In the genomic region with DNA sequence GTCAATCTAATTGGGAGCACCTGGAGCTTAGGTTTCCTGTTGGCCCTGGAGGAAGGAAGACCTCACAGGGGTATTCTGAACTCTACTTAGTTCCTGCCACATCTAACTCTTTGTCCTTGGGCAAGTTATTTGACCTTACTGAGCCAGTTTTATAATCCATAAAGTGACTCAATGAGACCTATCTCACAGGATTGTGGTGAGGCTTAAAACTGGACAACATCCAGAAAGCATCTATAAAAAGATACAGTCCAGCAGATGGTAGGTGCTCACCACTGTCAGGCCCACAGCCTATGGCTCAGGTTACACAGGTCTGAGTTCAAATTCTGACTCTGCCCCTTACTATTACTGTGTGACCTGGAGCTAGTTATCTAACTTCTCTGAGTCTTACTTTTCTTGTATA, we compare ENCODE assay signal across 19 cellular contexts. TPM values are rescaled to one million over a fixed set of nuclear protein-coding genes. Genes with fewer than 3 reads are reported as not detected.
DNase-seq lines count a peak whose midpoint lies in the region; ATAC-seq and TF ChIP-seq lines count a peak whose summit lies in the region.
"Had no signal": no experiment of that assay in that cellular context is flagged by ENCODE, and none has a peak within 500 bp of the region (broad histone marks: within the 10 kb centered on the region; RNA-seq: fewer than 3 reads in every experiment).

No MANE protein-coding gene starts in this region.

- DNase-seq in EH (ENCODE audit: low read depth) (peak; percentile 68), HFFc6 (peak; percentile 61), astrocyte of the spinal cord (ENCODE audit: low read depth, low spot score) (peak; percentile 9), foreskin fibroblast (peak; percentile 45 to 61), NCI-H187 treated with DMSO at 0.1 percent for 48 hours (lab: John Stamatoyannopoulos, UW) (no peak)
- DNase-seq in activated CD4-positive, alpha-beta T cell treated with anti-CD3 and anti-CD28 coated beads for 48 hours = no peak
- DNase-seq: Kasumi-1, MV-4-11, NCI-H1417 treated with DMSO at 0.1 percent for 48 hours, NCI-H2081, NCI-H2227 treated with DMSO at 0.1 percent for 48 hours, NCI-H524 treated with DMSO at 0.1 percent for 48 hours, OCI-M1, T-cell had no signal

- in situ Hi-C loops in astrocyte of the spinal cord (cut with HindIII; ENCODE audit: low sequenced_read_pairs) = no loop called here

- no peaks in the 10 kb centered on the region for H3K9me3 Mint-ChIP-seq in HFFc6
- H3K9me3 Mint-ChIP-seq: GM23338, T-cell had no signal

- no peak overlapping the region for H3K4me3 Mint-ChIP-seq in HFFc6
- H3K4me3 Mint-ChIP-seq: GM23338, T-cell had no signal

- H3K27ac Mint-ChIP-seq in HFFc6 = no peak overlapping the region
- H3K27ac Mint-ChIP-seq: T-cell had no signal

- H3K36me3 Mint-ChIP-seq in HFFc6 (ENCODE audit: low read depth) = peaks cover 21% of the 10 kb centered on the region

- peaks cover 19% of the 10 kb centered on the region for H3K4me1 Mint-ChIP-seq in HFFc6 (ENCODE audit: low read depth)

- H3K27me3 Mint-ChIP-seq in HFFc6 (ENCODE audit: insufficient read depth) = peaks cover under 1% of the 10 kb centered on the region; the same call in 1 of the 2 replicates
- H3K27me3 Mint-ChIP-seq: T-cell had no signal

- no peak for ATAC-seq in GM19463 (IDR thresholded peaks at IDR 0.05; ENCODE audit: unreplicated experiment)
- ATAC-seq: GM23338, T-cell had no signal

- TF ChIP-seq CTCF in HFFc6 (IDR thresholded peaks at IDR 0.05) (no peak), astrocyte of the spinal cord (IDR thresholded peaks at IDR 0.05; ENCODE audit: low read depth, low read length) (no peak), foreskin fibroblast (IDR thresholded peaks at IDR 0.05; ENCODE audit: low read depth, low read length) (no peak)

- H3K4me3 ChIP-seq in astrocyte of the spinal cord (ENCODE audit: low read depth, low read length) (no peak overlapping the region), foreskin fibroblast (ENCODE audit: low read depth in 1 of 2, low read length in 2 of 2) (no peak overlapping the region)
- H3K4me3 ChIP-seq: BLaER1, GM23338 had no signal

RNA-seq across cellular contexts. Expression of a gene that starts 23.3 kb away (rescaled TPM):
- not detected for total RNA-seq in HFFc6 (2021; fragmentation: NEBNext Ultra II Directional; extraction: Animal tissue kit (Norgen Biotek cat#: 25700))
- total RNA-seq: G401, GM23338, SK-MEL-5, T-cell had no signal

Comparison
In these comparisons a context has a peak if more than half of its experiments do, and no peak if none do; other contexts are left out.
1. DNase-seq: peak in EH (single experiment), HFFc6 (single experiment), astrocyte of the spinal cord (single experiment) and foreskin fibroblast (2 of 2); none in activated CD4-positive, alpha-beta T cell treated with anti-CD3 and anti-CD28 coated beads for 48 hours (single experiment) and NCI-H187 treated with DMSO at 0.1 percent for 48 hours (single experiment).